ENCODE assay signal across 8 cellular contexts in the genomic region with DNA sequence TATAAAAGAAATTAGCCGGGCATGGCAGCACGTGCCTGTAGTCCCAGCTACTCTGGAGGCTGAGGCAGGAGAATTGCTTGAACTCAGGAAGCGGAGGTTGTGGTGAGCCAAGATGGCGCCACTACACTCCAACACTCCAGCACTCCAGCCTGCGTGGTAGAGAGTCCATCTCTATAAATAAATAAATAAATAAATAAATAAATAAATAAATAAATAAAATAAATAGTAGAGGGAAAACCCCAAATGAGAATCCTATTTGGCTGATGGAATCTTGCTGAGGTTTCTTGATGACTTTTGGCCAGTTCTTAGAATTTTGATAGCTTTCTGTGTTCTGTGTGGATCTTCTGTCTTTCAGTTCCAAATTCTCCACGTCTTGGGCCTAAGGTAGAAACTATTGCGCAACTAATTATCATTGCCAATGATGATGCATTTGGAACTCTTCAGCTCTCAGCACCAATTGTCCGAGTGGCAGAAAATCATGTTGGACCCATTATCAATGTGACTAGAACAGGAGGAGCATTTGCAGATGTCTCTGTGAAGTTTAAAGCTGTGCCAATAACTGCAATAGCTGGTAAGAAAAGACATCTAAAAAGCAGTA.
"Had no signal": no experiment of that assay in that cellular context is flagged by ENCODE, and none has a peak within 500 bp of the region (broad histone marks: within the 10 kb centered on the region; RNA-seq: fewer than 3 reads in every experiment).

No MANE protein-coding gene starts in this region.

- H3K27ac Mint-ChIP-seq: H9, HFFc6 had no signal

- H3K4me3 ChIP-seq: GM23248 had no signal

- H3K9ac ChIP-seq: GM23248 had no signal

- H2AFZ ChIP-seq: GM23248 had no signal

- FAIRE-seq: H54, HTR-8/SVneo had no signal

- H3K27ac ChIP-seq: GM23248 had no signal

- DNase-seq: GM23248, GOT3, H9, HCEC 1CT, HFFc6, KG1 had no signal

- H3K4me3 Mint-ChIP-seq: H9, HFFc6 had no signal
